Comparison of ENCODE assay signal across 8 cellular contexts in the genomic region with DNA sequence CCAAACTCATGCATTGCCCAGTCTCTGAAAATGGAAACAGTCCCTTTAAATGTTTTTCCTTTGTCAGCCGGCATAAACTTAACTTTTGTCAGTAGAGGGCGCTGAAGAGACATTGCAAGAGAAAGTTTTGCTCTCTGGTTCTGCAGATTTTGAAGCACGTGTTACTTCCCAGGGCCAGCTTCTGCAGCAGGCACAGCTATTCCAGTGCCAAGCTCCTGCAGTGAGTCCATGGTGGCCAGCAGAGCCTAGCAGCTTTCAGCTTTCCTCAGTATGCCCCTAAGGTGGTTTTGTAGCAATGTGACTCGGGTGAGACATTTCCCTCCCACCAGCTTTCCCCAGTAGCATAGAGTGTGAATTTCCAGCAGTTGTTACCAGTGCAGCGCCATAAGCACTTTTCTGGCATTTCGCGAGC. TPM values are rescaled to one million over a fixed set of nuclear protein-coding genes. Genes with fewer than 3 reads are reported as not detected.
DNase-seq lines count a peak whose midpoint lies in the region; ATAC-seq, FAIRE-seq and TF ChIP-seq lines count a peak whose summit lies in the region.

No MANE protein-coding gene starts in this region.

- H3K4me1 ChIP-seq in RWPE2 (ENCODE audit: insufficient read depth, poor library complexity, severe bottlenecking) (peaks cover 26% of the 10 kb centered on the region), pancreas (peaks cover 0 to 6% (median 0%) of the 10 kb centered on the region in 3 donors)

- peak; percentile 93 for TF ChIP-seq CTCF in RWPE2 (IDR thresholded peaks at IDR 0.05; ENCODE audit: poor library complexity, severe bottlenecking)
- peak; percentile 58 to 79 (median 64) for TF ChIP-seq CTCF in pancreas (IDR thresholded peaks at IDR 0.05)

- H3K27me3 ChIP-seq in RWPE2 (ENCODE audit: insufficient read depth, poor library complexity, severe bottlenecking) (no peaks in the 10 kb centered on the region), pancreas (no peaks in the 10 kb centered on the region)

- H3K27ac ChIP-seq in RWPE2 (ENCODE audit: poor library complexity, severe bottlenecking) (no peak overlapping the region), pancreas (no peak overlapping the region)

- no peak overlapping the region for H3K4me3 ChIP-seq in RWPE2 (ENCODE audit: severe bottlenecking)
- H3K4me3 ChIP-seq in pancreas, result no peak overlapping the region

- no peaks in the 10 kb centered on the region for H3K36me3 ChIP-seq in RWPE2 (ENCODE audit: low read depth)
- H3K36me3 ChIP-seq in pancreas, result no peaks in the 10 kb centered on the region

- in situ Hi-C loops in G401 (cut with HindIII; ENCODE audit: low sequenced_read_pairs), result no loop called here

- DNase-seq in G401 (ENCODE audit: low spot score) (peak; percentile 47), Kasumi-1 (lab: John Stamatoyannopoulos, UW) (peak; percentile 91 to 92), RWPE2 (ENCODE audit: low spot score) (no peak), germinal center (ENCODE audit: low spot score) (peak; percentile 7), pancreas (peak in 5 of 6 donors; percentile 69 to 81 (median 73)), NCI-H2227 (lab: John Stamatoyannopoulos, UW; ENCODE audit: unreplicated experiment) (no peak)
- DNase-seq in activated naive CD4-positive, alpha-beta T cell treated with Interleukin-2 at 50 U/mL for 16 hours, result peak; percentile 47

- intact Hi-C loops in pancreas (cut with DNase I), result loop anchor here in 1 of 3 donors (5.0 kb wide), 1 partner anchor 55 kb away; no protein-coding TSS in a partner anchor

- 38% methylated on average over 7 of the region's 7 CpGs for WGBS in pancreas, 2 donors

- H3K9me3 ChIP-seq in RWPE2 (ENCODE audit: severe bottlenecking) (no peaks in the 10 kb centered on the region), pancreas (no peaks in the 10 kb centered on the region)

- peak; percentile 94 for FAIRE-seq in pancreas (lab: Jason Lieb, UNC)

- ATAC-seq in GM21786 (IDR thresholded peaks at IDR 0.05; ENCODE audit: unreplicated experiment) (peak; percentile 50), RWPE2 (ENCODE audit: low read depth) (peak; percentile 46), pancreas (peak; percentile 93 to 98 (median 97))

RNA-seq across cellular contexts. Expression of a gene that starts 2.6 kb away (rescaled TPM):
- total RNA-seq in G401 (2014; rRNA removed; shearing (Covaris generic)), result not detected in 2 replicates
- total RNA-seq in pancreas, result 1 to 10 TPM in 4 of 6 donors, under 1 TPM in 2; 0.38 to 3.9 (median 1.8) TPM
- 1 to 10 TPM; 1.1 TPM for polyA plus RNA-seq in pancreas

RNA-seq across cellular contexts. Expression of a gene that starts 32.0 kb away (rescaled TPM):
- total RNA-seq in G401 (2014; rRNA removed; shearing (Covaris generic)), result not detected in 2 replicates
- total RNA-seq in pancreas, result 10 to 100 TPM in 1 of 6 donors, 1 to 10 TPM in 5; 2.5 to 13.9 (median 6.8) TPM
- 10 to 100 TPM; 14.0 to 17.6 TPM for polyA plus RNA-seq in pancreas

Comparison
In these comparisons a context has a peak if more than half of its experiments do, and no peak if none do; other contexts are left out.
1. DNase-seq: peak in G401 (single experiment), Kasumi-1 (2 of 2), activated naive CD4-positive, alpha-beta T cell treated with Interleukin-2 at 50 U/mL for 16 hours (single experiment), germinal center (single experiment) and pancreas (5 of 6); none in RWPE2 (single experiment) and NCI-H2227 (single experiment).
2. ATAC-seq: peak in every context shown above with its lines; median percentile 97 in pancreas; 50 in GM21786; 46 in RWPE2.